7 cellular contexts compared by ENCODE assay signal in genomic region chr12:69015017-69015416, GRCh38.
"Had no signal": no experiment of that assay in that cellular context is flagged by ENCODE, and none has a peak within 500 bp of the region (broad histone marks: within the 10 kb centered on the region; RNA-seq: fewer than 3 reads in every experiment).

No MANE protein-coding gene starts in this region.

- H3K4me1 Mint-ChIP-seq: IgD-negative memory B cell had no signal

- H3K27me3 Mint-ChIP-seq: IgD-negative memory B cell had no signal

- H3K9me3 ChIP-seq: HAP-1 had no signal

- H3K4me3 Mint-ChIP-seq: HFFc6, IgD-negative memory B cell had no signal

- H3K36me3 ChIP-seq: HAP-1 had no signal

- H3K4me1 ChIP-seq: HAP-1 had no signal

- H3K27ac Mint-ChIP-seq: HFFc6, IgD-negative memory B cell had no signal

- H3K9me3 Mint-ChIP-seq: HFFc6 had no signal

- H3K4me3 ChIP-seq: HAP-1 had no signal

- H3K27ac ChIP-seq: HL-60 had no signal

- DNase-seq: GOT3, H7, HFFc6, KBM-7 had no signal
